ENCODE assay signal across 4 cellular contexts in genomic region chr7:106382929-106383328, GRCh38.
"Had no signal": no experiment of that assay in that cellular context is flagged by ENCODE, and none has a peak within 500 bp of the region (broad histone marks: within the 10 kb centered on the region; RNA-seq: fewer than 3 reads in every experiment).

No MANE protein-coding gene starts in this region.

- H3K4me3 ChIP-seq: K562 had no signal

- DNase-seq: IMR-90 had no signal

- ATAC-seq: HepG2, K562 had no signal

- H3K27ac ChIP-seq: HL-60 had no signal
